In the genomic region with DNA sequence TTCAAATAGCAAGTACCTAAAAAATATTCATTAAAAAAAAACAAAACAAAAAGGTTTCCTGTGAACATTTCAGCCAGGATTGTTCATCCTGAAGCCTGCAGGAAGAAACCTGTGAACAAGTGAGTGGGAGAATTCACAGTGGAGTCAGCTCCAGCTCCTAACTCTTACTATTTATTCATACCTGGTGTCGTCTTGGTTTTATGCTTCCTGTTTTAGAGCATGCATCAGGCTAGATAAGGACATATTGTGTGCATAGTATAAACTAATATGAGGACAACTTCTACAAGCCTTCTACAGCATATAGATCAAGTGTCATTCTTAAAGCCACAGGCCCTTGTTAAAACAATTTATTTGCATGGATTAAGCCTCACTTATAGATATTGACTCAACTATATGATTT, we compare ENCODE assay signal across 2 cellular contexts.
TF ChIP-seq lines count a peak whose summit lies in the region.

No MANE protein-coding gene starts in this region.

TF ChIP-seq in SK-N-SH, 30 proteins besides CTCF, POLR2A, EP300 and RAD21 (continued from another document):
- TF ChIP-seq, protein P1, sequence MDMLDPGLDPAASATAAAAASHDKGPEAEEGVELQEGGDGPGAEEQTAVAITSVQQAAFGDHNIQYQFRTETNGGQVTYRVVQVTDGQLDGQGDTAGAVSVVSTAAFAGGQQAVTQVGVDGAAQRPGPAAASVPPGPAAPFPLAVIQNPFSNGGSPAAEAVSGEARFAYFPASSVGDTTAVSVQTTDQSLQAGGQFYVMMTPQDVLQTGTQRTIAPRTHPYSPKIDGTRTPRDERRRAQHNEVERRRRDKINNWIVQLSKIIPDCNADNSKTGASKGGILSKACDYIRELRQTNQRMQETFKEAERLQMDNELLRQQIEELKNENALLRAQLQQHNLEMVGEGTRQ (IDR thresholded peaks at IDR 0.05; ENCODE audit: borderline replicate concordance, low read depth, low read length): no peak
- TF ChIP-seq, protein P2, sequence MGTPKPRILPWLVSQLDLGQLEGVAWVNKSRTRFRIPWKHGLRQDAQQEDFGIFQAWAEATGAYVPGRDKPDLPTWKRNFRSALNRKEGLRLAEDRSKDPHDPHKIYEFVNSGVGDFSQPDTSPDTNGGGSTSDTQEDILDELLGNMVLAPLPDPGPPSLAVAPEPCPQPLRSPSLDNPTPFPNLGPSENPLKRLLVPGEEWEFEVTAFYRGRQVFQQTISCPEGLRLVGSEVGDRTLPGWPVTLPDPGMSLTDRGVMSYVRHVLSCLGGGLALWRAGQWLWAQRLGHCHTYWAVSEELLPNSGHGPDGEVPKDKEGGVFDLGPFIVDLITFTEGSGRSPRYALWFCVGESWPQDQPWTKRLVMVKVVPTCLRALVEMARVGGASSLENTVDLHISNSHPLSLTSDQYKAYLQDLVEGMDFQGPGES (IDR thresholded peaks at IDR 0.05; ENCODE audit: low read depth, low read length): no peak
- TF ChIP-seq TCF12 (IDR thresholded peaks at IDR 0.05): no peak
- TF ChIP-seq NFIC (IDR thresholded peaks at IDR 0.05; ENCODE audit: borderline replicate concordance): no peak
- no peak for TF ChIP-seq GATA2 (CRISPR knock-in tag; IDR thresholded peaks at IDR 0.05)
- TF ChIP-seq JUND (IDR thresholded peaks at IDR 0.05): no peak
- TF ChIP-seq TAF1 (IDR thresholded peaks at IDR 0.05; ENCODE audit: borderline replicate concordance, low read depth, low read length): no peak
- TF ChIP-seq SMC3 (IDR thresholded peaks at IDR 0.05; ENCODE audit: low read depth, low read length): no peak
- no peak for TF ChIP-seq NRF1 (IDR thresholded peaks at IDR 0.05; ENCODE audit: low read depth, low read length)

TF ChIP-seq in SK-N-SH treated with all-trans-retinoic acid at 6 μM for 48 hours, 23 proteins besides CTCF, POLR2A, EP300 and RAD21 (continued from another document):
- TF ChIP-seq, protein P3, sequence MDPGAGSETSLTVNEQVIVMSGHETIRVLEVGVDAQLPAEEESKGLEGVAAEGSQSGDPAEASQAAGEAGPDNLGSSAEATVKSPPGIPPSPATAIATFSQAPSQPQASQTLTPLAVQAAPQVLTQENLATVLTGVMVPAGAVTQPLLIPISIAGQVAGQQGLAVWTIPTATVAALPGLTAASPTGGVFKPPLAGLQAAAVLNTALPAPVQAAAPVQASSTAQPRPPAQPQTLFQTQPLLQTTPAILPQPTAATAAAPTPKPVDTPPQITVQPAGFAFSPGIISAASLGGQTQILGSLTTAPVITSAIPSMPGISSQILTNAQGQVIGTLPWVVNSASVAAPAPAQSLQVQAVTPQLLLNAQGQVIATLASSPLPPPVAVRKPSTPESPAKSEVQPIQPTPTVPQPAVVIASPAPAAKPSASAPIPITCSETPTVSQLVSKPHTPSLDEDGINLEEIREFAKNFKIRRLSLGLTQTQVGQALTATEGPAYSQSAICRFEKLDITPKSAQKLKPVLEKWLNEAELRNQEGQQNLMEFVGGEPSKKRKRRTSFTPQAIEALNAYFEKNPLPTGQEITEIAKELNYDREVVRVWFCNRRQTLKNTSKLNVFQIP (CRISPR knock-in tag; IDR thresholded peaks at IDR 0.05; ENCODE audit: borderline replicate concordance, low read depth): no peak
- TF ChIP-seq ARNTL (CRISPR knock-in tag; IDR thresholded peaks at IDR 0.05; ENCODE audit: borderline replicate concordance, low read depth): no peak
- TF ChIP-seq SNAI2 (CRISPR knock-in tag; IDR thresholded peaks at IDR 0.05): no peak
- TF ChIP-seq, protein P4, sequence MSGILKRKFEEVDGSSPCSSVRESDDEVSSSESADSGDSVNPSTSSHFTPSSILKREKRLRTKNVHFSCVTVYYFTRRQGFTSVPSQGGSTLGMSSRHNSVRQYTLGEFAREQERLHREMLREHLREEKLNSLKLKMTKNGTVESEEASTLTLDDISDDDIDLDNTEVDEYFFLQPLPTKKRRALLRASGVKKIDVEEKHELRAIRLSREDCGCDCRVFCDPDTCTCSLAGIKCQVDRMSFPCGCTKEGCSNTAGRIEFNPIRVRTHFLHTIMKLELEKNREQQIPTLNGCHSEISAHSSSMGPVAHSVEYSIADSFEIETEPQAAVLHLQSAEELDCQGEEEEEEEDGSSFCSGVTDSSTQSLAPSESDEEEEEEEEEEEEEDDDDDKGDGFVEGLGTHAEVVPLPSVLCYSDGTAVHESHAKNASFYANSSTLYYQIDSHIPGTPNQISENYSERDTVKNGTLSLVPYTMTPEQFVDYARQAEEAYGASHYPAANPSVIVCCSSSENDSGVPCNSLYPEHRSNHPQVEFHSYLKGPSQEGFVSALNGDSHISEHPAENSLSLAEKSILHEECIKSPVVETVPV (CRISPR knock-in tag; IDR thresholded peaks at IDR 0.05): no peak
- TF ChIP-seq BACH2 (CRISPR knock-in tag; IDR thresholded peaks at IDR 0.05; ENCODE audit: borderline replicate concordance): no peak
- no peak for TF ChIP-seq ZFP3 (CRISPR knock-in tag; IDR thresholded peaks at IDR 0.05)
- no peak for TF ChIP-seq CREB5 (CRISPR knock-in tag; IDR thresholded peaks at IDR 0.05; ENCODE audit: low read depth)
- TF ChIP-seq ISL1 (CRISPR knock-in tag; IDR thresholded peaks at IDR 0.05): no peak
